ENCODE assay signal across 8 cellular contexts in the genomic region with DNA sequence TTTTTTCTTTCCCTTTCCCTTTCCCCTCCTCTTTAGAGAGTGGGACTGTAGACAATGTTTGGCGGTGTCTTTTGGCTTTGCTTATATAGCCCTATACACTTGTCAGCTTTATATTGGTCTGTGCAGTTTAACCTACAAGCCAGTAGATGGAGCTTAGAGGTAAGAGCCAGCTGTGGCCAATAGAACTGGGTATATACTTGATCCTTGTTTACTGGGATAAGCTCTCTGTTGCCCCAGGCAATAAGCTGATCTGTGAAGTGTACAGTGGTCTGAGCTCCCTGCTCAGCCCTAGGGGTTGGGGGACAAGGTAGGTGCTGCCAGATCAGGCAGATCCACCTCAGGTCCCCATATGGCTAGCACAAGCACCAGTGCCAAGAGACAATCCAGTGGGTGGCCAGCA.
DNase-seq lines count a peak whose midpoint lies in the region; ATAC-seq and TF ChIP-seq lines count a peak whose summit lies in the region.

No MANE protein-coding gene starts in this region.

- H3K4me1 Mint-ChIP-seq in naive thymus-derived CD4-positive, alpha-beta T cell = no peaks in the 10 kb centered on the region

- H3K4me2 ChIP-seq in SK-N-SH = no peak overlapping the region

- H3K9ac ChIP-seq in SK-N-SH = no peak overlapping the region

- peak; percentile 75 for TF ChIP-seq CTCF in LNCAP (IDR thresholded peaks at IDR 0.05)
- peak; percentile 60 for TF ChIP-seq CTCF in SK-N-SH (IDR thresholded peaks at IDR 0.05)

- DNase-seq in AG20443 (ENCODE audit: low spot score) (peak; percentile 7), SK-N-SH (no peak), iPS-NIHi11 (ENCODE audit: low spot score) (peak; percentile 21)
- no peak for DNase-seq in activated CD8-positive, alpha-beta memory T cell treated with anti-CD3 and anti-CD28 coated beads, Interleukin-2, amount 50 U/mL, for 4 hours
- DNase-seq in naive thymus-derived CD4-positive, alpha-beta T cell = no peak

- H2AFZ ChIP-seq in SK-N-SH (ENCODE audit: low read depth) = no peak overlapping the region

- H3K9me3 Mint-ChIP-seq in naive thymus-derived CD4-positive, alpha-beta T cell = peaks cover 2 to 32% (median 10%) of the 10 kb centered on the region in 11 donors

- H3K4me1 ChIP-seq in SK-N-SH (ENCODE audit: control insufficient read depth in 1 of 2, insufficient read depth in 2 of 2, low read depth in 1 of 2, low read length in 1 of 2) = no peaks in the 10 kb centered on the region
- no peaks in the 10 kb centered on the region for H3K4me1 ChIP-seq in naive thymus-derived CD4-positive, alpha-beta T cell (ENCODE audit: control insufficient read depth in 2 of 2, insufficient read depth in 2 of 2, low read length in 2 of 2)

- no peaks in the 10 kb centered on the region for H4K20me1 ChIP-seq in SK-N-SH (ENCODE audit: insufficient read depth)

- H3K9me3 ChIP-seq in SK-N-SH = no peaks in the 10 kb centered on the region
- no peaks in the 10 kb centered on the region for H3K9me3 ChIP-seq in naive thymus-derived CD4-positive, alpha-beta T cell (ENCODE audit: control insufficient read depth in 2 of 3, low read length in 3 of 3)

- TF ChIP-seq RAD21 in SK-N-SH (IDR thresholded peaks at IDR 0.05; ENCODE audit: low read length) = peak; percentile 54

- TF ChIP-seq POLR2A in GM18505 (IDR thresholded peaks at IDR 0.05; ENCODE audit: borderline replicate concordance, extremely low read depth, insufficient read depth, insufficient read length) = no peak

- H3K27me3 ChIP-seq in SK-N-SH (ENCODE audit: insufficient read depth) = no peaks in the 10 kb centered on the region
- no peaks in the 10 kb centered on the region for H3K27me3 ChIP-seq in naive thymus-derived CD4-positive, alpha-beta T cell (ENCODE audit: control insufficient read depth in 2 of 2, insufficient read depth in 2 of 2, low read length in 2 of 2)

- TF ChIP-seq EP300 in SK-N-SH (IDR thresholded peaks at IDR 0.05; ENCODE audit: borderline replicate concordance in 1 of 2, low read depth in 1 of 2, low read length in 1 of 2) = no peak

- no peaks in the 10 kb centered on the region for H3K36me3 Mint-ChIP-seq in naive thymus-derived CD4-positive, alpha-beta T cell

- ATAC-seq in GM18505 (IDR thresholded peaks at IDR 0.05; ENCODE audit: unreplicated experiment) (no peak), HG02623 (IDR thresholded peaks at IDR 0.05; ENCODE audit: unreplicated experiment) (no peak)
- ATAC-seq in naive thymus-derived CD4-positive, alpha-beta T cell = no peak

- no peaks in the 10 kb centered on the region for H3K27me3 Mint-ChIP-seq in naive thymus-derived CD4-positive, alpha-beta T cell

- H3K79me2 ChIP-seq in SK-N-SH (ENCODE audit: insufficient read depth) = no peaks in the 10 kb centered on the region

- WGBS in SK-N-SH (ENCODE audit: low lambda C conversion rate) = 7% methylated on average over 1 of the region's 1 CpG

- no peaks in the 10 kb centered on the region for H3K36me3 ChIP-seq in SK-N-SH (replicated peaks in 1 of 2; ENCODE audit: control insufficient read depth in 1 of 2, insufficient read depth in 2 of 2, low read length in 1 of 2)
- H3K36me3 ChIP-seq in naive thymus-derived CD4-positive, alpha-beta T cell (ENCODE audit: control insufficient read depth in 2 of 3, insufficient read depth in 3 of 3, low read length in 3 of 3) = no peaks in the 10 kb centered on the region

- no peaks in the 10 kb centered on the region for H3K9me2 ChIP-seq in SK-N-SH

- H3K27ac Mint-ChIP-seq in naive thymus-derived CD4-positive, alpha-beta T cell = no peak overlapping the region

- no peak overlapping the region; a peak in 1 of 4 replicates for H3K4me3 ChIP-seq in SK-N-SH (ENCODE audit: low read depth in 2 of 2, low read length in 1 of 2)
- no peak overlapping the region for H3K4me3 ChIP-seq in naive thymus-derived CD4-positive, alpha-beta T cell (ENCODE audit: low read length)

- POLR2A ChIA-PET in SK-N-SH (lab: Yijun Ruan, JAX) = no interaction called here
- POLR2A ChIA-PET in naive thymus-derived CD4-positive, alpha-beta T cell (lab: Charles Lee) = no interaction called here

- CTCF ChIA-PET in SK-N-SH (lab: Yijun Ruan, JAX) = interaction anchor here (0.9 to 1.5 kb wide), 6 partner anchors 9 to 820 kb away, joined by 3 to 7 read pairs (median 4); no protein-coding TSS in a partner anchor
- CTCF ChIA-PET in naive thymus-derived CD4-positive, alpha-beta T cell (lab: Charles Lee) = no interaction called here

- no peak overlapping the region for H3K4me3 Mint-ChIP-seq in naive thymus-derived CD4-positive, alpha-beta T cell

- no peaks in the 10 kb centered on the region for H3F3A ChIP-seq in SK-N-SH (replicated peaks; ENCODE audit: insufficient read depth)

- intact Hi-C loops in naive thymus-derived CD4-positive, alpha-beta T cell (cut with micrococcal nuclease) = no loop called here

- no peak overlapping the region for H3K27ac ChIP-seq in SK-N-SH (ENCODE audit: low read depth in 2 of 2, low read length in 1 of 2)
- no peak overlapping the region for H3K27ac ChIP-seq in naive thymus-derived CD4-positive, alpha-beta T cell (ENCODE audit: low read depth, low read length)

TF ChIP-seq in SK-N-SH, 30 proteins besides CTCF, POLR2A, EP300 and RAD21:
- TF ChIP-seq RXRA (IDR thresholded peaks at IDR 0.05; ENCODE audit: borderline replicate concordance, low read depth) = no peak
- TF ChIP-seq, protein P1, sequence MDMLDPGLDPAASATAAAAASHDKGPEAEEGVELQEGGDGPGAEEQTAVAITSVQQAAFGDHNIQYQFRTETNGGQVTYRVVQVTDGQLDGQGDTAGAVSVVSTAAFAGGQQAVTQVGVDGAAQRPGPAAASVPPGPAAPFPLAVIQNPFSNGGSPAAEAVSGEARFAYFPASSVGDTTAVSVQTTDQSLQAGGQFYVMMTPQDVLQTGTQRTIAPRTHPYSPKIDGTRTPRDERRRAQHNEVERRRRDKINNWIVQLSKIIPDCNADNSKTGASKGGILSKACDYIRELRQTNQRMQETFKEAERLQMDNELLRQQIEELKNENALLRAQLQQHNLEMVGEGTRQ (IDR thresholded peaks at IDR 0.05; ENCODE audit: borderline replicate concordance, low read depth, low read length) = no peak
- TF ChIP-seq TAF1 (IDR thresholded peaks at IDR 0.05; ENCODE audit: borderline replicate concordance, low read depth, low read length) = no peak
- TF ChIP-seq SMC3 (IDR thresholded peaks at IDR 0.05; ENCODE audit: low read depth, low read length) = peak; percentile 46

Comparison
In these comparisons a context has a peak if more than half of its experiments do, and no peak if none do; other contexts are left out.
1. DNase-seq: peak in AG20443 (single experiment) and iPS-NIHi11 (single experiment); none in SK-N-SH (single experiment), activated CD8-positive, alpha-beta memory T cell treated with anti-CD3 and anti-CD28 coated beads, Interleukin-2, amount 50 U/mL, for 4 hours (single experiment) and naive thymus-derived CD4-positive, alpha-beta T cell (0 of 9).